Comparison of ENCODE assay signal across 8 cellular contexts in genomic region chr1:27392096-27392777, GRCh38. TPM values are rescaled to one million over a fixed set of nuclear protein-coding genes. Genes with fewer than 3 reads are reported as not detected.
A peak's percentile ranks its signal among the peaks of the same experiment; 100 is the strongest.
DNase-seq lines count a peak whose midpoint lies in the region; ATAC-seq and TF ChIP-seq lines count a peak whose summit lies in the region.

GPR3 (plus strand) TSS chr1:27392622; CDS start chr1:27393799, 1,177 bp downstream.

- no peaks in the 10 kb centered on the region for H3K36me3 ChIP-seq in rectal smooth muscle tissue (ENCODE audit: control insufficient read depth, insufficient read depth, low read length)
- no peaks in the 10 kb centered on the region for H3K36me3 ChIP-seq in uterus

- TF ChIP-seq POLR2A in uterus (IDR thresholded peaks at IDR 0.05), result peak; percentile 38 to 45

- H3K9ac ChIP-seq in rectal smooth muscle tissue (ENCODE audit: low read length), result no peak within 1 kb of the TSS

- peak within 1 kb of the TSS; percentile 77 for H3K27ac ChIP-seq in right cardiac atrium (ENCODE audit: low read length)
- no peak within 1 kb of the TSS for H3K27ac ChIP-seq in rectal smooth muscle tissue (ENCODE audit: low read depth, low read length)
- H3K27ac ChIP-seq in uterus, result peak within 1 kb of the TSS; percentile 49 to 53

- H3K4me1 ChIP-seq in right cardiac atrium (ENCODE audit: control insufficient read depth, insufficient read depth, low read length), result peaks cover 9% of the 10 kb centered on the region
- H3K4me1 ChIP-seq in rectal smooth muscle tissue (ENCODE audit: control insufficient read depth, insufficient read depth, low read length), result peaks cover 8% of the 10 kb centered on the region
- H3K4me1 ChIP-seq in uterus, result peaks cover 6 to 8% of the 10 kb centered on the region in 2 donors

- intact Hi-C loops in right cardiac atrium (cut with DNase I) (loop anchor here in 2 of 4 donors (5.0 to 10.0 kb wide), 3 partner anchors 35 to 273 kb away; no protein-coding TSS in a partner anchor), uterus (cut with DNase I; ENCODE audit: low total_unique reads) (loop anchor here (5.0 kb wide), 1 partner anchor 35 kb away; no protein-coding TSS in a partner anchor)

- TF ChIP-seq CTCF in GM12873 (IDR thresholded peaks at IDR 0.05; ENCODE audit: insufficient read depth, low read depth, low read length, missing control alignments), result peak; percentile 50
- peak; percentile 61 to 67 (median 66) for TF ChIP-seq CTCF in uterus (IDR thresholded peaks at IDR 0.05)

- H3K9me3 ChIP-seq in right cardiac atrium (ENCODE audit: control insufficient read depth, low read length) (no peaks in the 10 kb centered on the region), uterus (no peaks in the 10 kb centered on the region)

- peak within 1 kb of the TSS; percentile 39 for H3K4me3 ChIP-seq in right cardiac atrium (ENCODE audit: low read length)
- H3K4me3 ChIP-seq in rectal smooth muscle tissue (ENCODE audit: low read length), result peak within 1 kb of the TSS; percentile 65
- peak within 1 kb of the TSS; percentile 15 to 41 for H3K4me3 ChIP-seq in uterus

- DNase-seq in NCI-H146 (lab: John Stamatoyannopoulos, UW) (peak; percentile 84), T-helper 2 cell (peak; percentile 84 to 94 (median 91)), anterior cingulate cortex (lab: John Stamatoyannopoulos, UW) (peak; percentile 26 to 94 (median 80)), right cardiac atrium (peak; percentile 95 to 98 (median 97)), uterus (peak; percentile 91 to 94)

- H3K27me3 ChIP-seq in right cardiac atrium (ENCODE audit: control insufficient read depth, insufficient read depth) (no peaks in the 10 kb centered on the region), rectal smooth muscle tissue (ENCODE audit: control insufficient read depth, insufficient read depth, low read length) (no peaks in the 10 kb centered on the region), uterus (no peaks in the 10 kb centered on the region)

- WGBS in right cardiac atrium, result under 1% methylated on average over 69 of the region's 69 CpGs

- ATAC-seq in HG02840 (IDR thresholded peaks at IDR 0.05; ENCODE audit: low FRiP score, unreplicated experiment) (peak; percentile 80), right cardiac atrium (peak; percentile 91)

RNA-seq across cellular contexts. Expression of gene GPR3, which starts in this region (rescaled TPM):
- 1 to 10 TPM in 1 of 4 donors, under 1 TPM in 3; 0.46 to 3.3 (median 0.68) TPM for total RNA-seq in right cardiac atrium
- 1.7 TPM for polyA plus RNA-seq in right cardiac atrium
- 1 to 10 TPM in 1 of 4 donors, under 1 TPM in 1, not detected in 2; 0.55 to 1.9 TPM for total RNA-seq in uterus
